15 cellular contexts compared by ENCODE assay signal in genomic region chr5:75320341-75320740, GRCh38. TPM values are rescaled to one million over a fixed set of nuclear protein-coding genes. Genes with fewer than 3 reads are reported as not detected.
DNase-seq lines count a peak whose midpoint lies in the region; ATAC-seq and TF ChIP-seq lines count a peak whose summit lies in the region.
"Had no signal": no experiment of that assay in that cellular context is flagged by ENCODE, and none has a peak within 500 bp of the region (broad histone marks: within the 10 kb centered on the region; RNA-seq: fewer than 3 reads in every experiment).

No MANE protein-coding gene starts in this region.

- H3K27ac Mint-ChIP-seq in GM23338: peak overlapping the region; percentile 70
- peak overlapping the region; percentile 13 to 41 for H3K27ac Mint-ChIP-seq in natural killer cell treated with Interleukin-12 subunit alpha and Interleukin-12 subunit beta and Interleukin-15 and Interleukin-18, amount 100 ng/mL, for 72 hours
- H3K27ac Mint-ChIP-seq: activated CD8-positive, alpha-beta T cell treated with anti-CD3 and anti-CD28 coated beads for 36 hours had no signal

- H3K36me3 Mint-ChIP-seq in GM23338 (ENCODE audit: low read depth): no peaks in the 10 kb centered on the region
- no peaks in the 10 kb centered on the region for H3K36me3 Mint-ChIP-seq in natural killer cell treated with Interleukin-12 subunit alpha and Interleukin-12 subunit beta and Interleukin-15 and Interleukin-18, amount 100 ng/mL, for 72 hours

- H3K79me2 ChIP-seq in GM23338 (replicated peaks; ENCODE audit: insufficient read depth): no peaks in the 10 kb centered on the region

- H3K4me1 Mint-ChIP-seq in GM23338: peaks cover 17% of the 10 kb centered on the region
- no peaks in the 10 kb centered on the region for H3K4me1 Mint-ChIP-seq in natural killer cell treated with Interleukin-12 subunit alpha and Interleukin-12 subunit beta and Interleukin-15 and Interleukin-18, amount 100 ng/mL, for 72 hours (ENCODE audit: low read depth in 2 of 2)
- H3K4me1 Mint-ChIP-seq: central memory CD8-positive, alpha-beta T cell had no signal

- peaks cover 5% of the 10 kb centered on the region for H3K27me3 Mint-ChIP-seq in GM23338 (ENCODE audit: insufficient read depth, low read depth, poor library complexity)
- H3K27me3 Mint-ChIP-seq in natural killer cell treated with Interleukin-12 subunit alpha and Interleukin-12 subunit beta and Interleukin-15 and Interleukin-18, amount 100 ng/mL, for 72 hours: peaks cover 5 to 13% of the 10 kb centered on the region in 2 donors

- no peaks in the 10 kb centered on the region for H4K20me1 ChIP-seq in GM23338 (replicated peaks; ENCODE audit: insufficient read depth)

- ATAC-seq in GM23338: no peak
- peak; percentile 61 to 65 for ATAC-seq in natural killer cell treated with Interleukin-12 subunit alpha and Interleukin-12 subunit beta and Interleukin-15 and Interleukin-18, amount 100 ng/mL, for 72 hours
- no peak for ATAC-seq in HG03460 (IDR thresholded peaks at IDR 0.05; ENCODE audit: unreplicated experiment)

- no peak overlapping the region for H3K4me3 ChIP-seq in GM23338
- no peak overlapping the region for H3K4me3 ChIP-seq in choroid plexus epithelial cell (ENCODE audit: low read depth, low read length)

- no peak overlapping the region for H3K4me3 Mint-ChIP-seq in GM23338
- peak overlapping the region; percentile 16 for H3K4me3 Mint-ChIP-seq in natural killer cell treated with Interleukin-12 subunit alpha and Interleukin-12 subunit beta and Interleukin-15 and Interleukin-18, amount 100 ng/mL, for 72 hours
- H3K4me3 Mint-ChIP-seq: activated CD8-positive, alpha-beta T cell treated with anti-CD3 and anti-CD28 coated beads for 36 hours; central memory CD8-positive, alpha-beta T cell had no signal

- no peaks in the 10 kb centered on the region for H3K9me3 Mint-ChIP-seq in GM23338
- H3K9me3 Mint-ChIP-seq in natural killer cell treated with Interleukin-12 subunit alpha and Interleukin-12 subunit beta and Interleukin-15 and Interleukin-18, amount 100 ng/mL, for 72 hours: no peaks in the 10 kb centered on the region
- H3K9me3 Mint-ChIP-seq: activated CD8-positive, alpha-beta T cell treated with anti-CD3 and anti-CD28 coated beads for 36 hours; central memory CD8-positive, alpha-beta T cell had no signal

- no peaks in the 10 kb centered on the region for H3F3A ChIP-seq in GM23338 (replicated peaks; ENCODE audit: low read depth)

- DNase-seq in GM23338 (ENCODE audit: low spot score) (no peak), NOMO-1 treated with dmso at 0.1 percent for 144 hours (lab: John Stamatoyannopoulos, UW; ENCODE audit: unreplicated experiment) (peak; percentile 95), choroid plexus epithelial cell (ENCODE audit: low read depth) (peak; percentile 59), amniotic stem cell (lab: John Stamatoyannopoulos, UW) (no peak), NCI-H2107 treated with DMSO at 0.1 percent for 48 hours (lab: John Stamatoyannopoulos, UW; ENCODE audit: unreplicated experiment) (no peak)
- no peak for DNase-seq in natural killer cell treated with Interleukin-12 subunit alpha and Interleukin-12 subunit beta and Interleukin-15 and Interleukin-18, amount 100 ng/mL, for 72 hours (ENCODE audit: low spot score)
- no peak for DNase-seq in stimulated activated CD4-positive, alpha-beta T cell treated with anti-CD3 and anti-CD28 coated beads, Interleukin-2, amount 100 ng/mL, for 24 hours
- DNase-seq: activated CD8-positive, alpha-beta T cell treated with anti-CD3 and anti-CD28 coated beads for 36 hours; activated gamma-delta T cell treated with Interleukin-2 at 50 U/mL for 16 hours; C1 segment of cervical spinal cord; GOT3; NCI-H187 treated with DMSO at 0.1 percent for 48 hours; T-helper 9 cell had no signal

- H3K4me1 ChIP-seq in GM23338 (ENCODE audit: insufficient read depth): no peaks in the 10 kb centered on the region

- no peaks in the 10 kb centered on the region for H3K27me3 ChIP-seq in GM23338 (ENCODE audit: insufficient read depth)

- TF ChIP-seq CTCF in GM23338 (conservative IDR thresholded peaks at IDR 0.05; ENCODE audit: low read depth in 2 of 2): no peak
- no peak for TF ChIP-seq CTCF in choroid plexus epithelial cell (conservative IDR thresholded peaks at IDR 0.05; ENCODE audit: low read depth, low read length)

- H2AFZ ChIP-seq in GM23338: no peak overlapping the region

- no peak overlapping the region for H3K4me2 ChIP-seq in GM23338

- no peak overlapping the region for H3K27ac ChIP-seq in GM23338 (ENCODE audit: low read depth)

- H3K9me2 ChIP-seq in GM23338 (ENCODE audit: insufficient read depth): no peaks in the 10 kb centered on the region

- no peaks in the 10 kb centered on the region for H3K36me3 ChIP-seq in GM23338 (ENCODE audit: insufficient read depth)

TF ChIP-seq in GM23338, 12 proteins besides CTCF, POLR2A, EP300 and RAD21:
- no peak for TF ChIP-seq NANOG (IDR thresholded peaks at IDR 0.05; ENCODE audit: borderline replicate concordance)
- no peak for TF ChIP-seq POLR2AphosphoS5 (IDR thresholded peaks at IDR 0.05; ENCODE audit: low read depth)
- no peak for TF ChIP-seq CREB1 (CRISPR knock-in tag; IDR thresholded peaks at IDR 0.05; ENCODE audit: low read depth)
- no peak for TF ChIP-seq EZH2 (IDR thresholded peaks at IDR 0.05; ENCODE audit: low read depth, unreplicated experiment)

RNA-seq across cellular contexts. Expression of gene HMGCR, which starts 16.7 kb away (rescaled TPM):
- total RNA-seq in GM23338 (2014; rRNA removed; shearing (Covaris generic)): 331 and 381 TPM in 2 replicates
- polyA plus RNA-seq in GM23338 (2016; fragmentation: Nextera tagmentation; extraction: Ambion mirVana): 60.6 and 72.2 TPM in 2 replicates
- total RNA-seq in natural killer cell treated with Interleukin-12 subunit alpha and Interleukin-12 subunit beta and Interleukin-15 and Interleukin-18, amount 100 ng/mL, for 72 hours: 100 to 1,000 TPM in 1 of 2 donors, 10 to 100 TPM in 1; 78.5 to 110 TPM

Comparison
In these comparisons a context has a peak if more than half of its experiments do, and no peak if none do; other contexts are left out.
1. ATAC-seq: peak in natural killer cell treated with Interleukin-12 subunit alpha and Interleukin-12 subunit beta and Interleukin-15 and Interleukin-18, amount 100 ng/mL, for 72 hours (2 of 2); none in GM23338 (single experiment) and HG03460 (single experiment).
2. DNase-seq: peak in NOMO-1 treated with dmso at 0.1 percent for 144 hours (single experiment) and choroid plexus epithelial cell (single experiment); none in GM23338 (single experiment), natural killer cell treated with Interleukin-12 subunit alpha and Interleukin-12 subunit beta and Interleukin-15 and Interleukin-18, amount 100 ng/mL, for 72 hours (single experiment), stimulated activated CD4-positive, alpha-beta T cell treated with anti-CD3 and anti-CD28 coated beads, Interleukin-2, amount 100 ng/mL, for 24 hours (0 of 2), amniotic stem cell (single experiment) and NCI-H2107 treated with DMSO at 0.1 percent for 48 hours (single experiment).